In genomic region chr20:63707558-63708300, GRCh38 we compare ENCODE assay signal across 1 cellular context.
TF ChIP-seq lines count a peak whose summit lies in the region.

Gene ARFRP1 (minus strand): TSS chr20:63707976. CDS start chr20:63707091, 885 bp downstream.
Gene ZGPAT (plus strand): TSS chr20:63708039. CDS start chr20:63708581, 542 bp downstream.

TF ChIP-seq in HepG2, 621 proteins besides CTCF, POLR2A, EP300 and RAD21 (continued from another document and continues in another):
- peak; percentile 81 for TF ChIP-seq E2F2 (CRISPR knock-in tag; IDR thresholded peaks at IDR 0.05; ENCODE audit: borderline replicate concordance)
- TF ChIP-seq JDP2 (CRISPR knock-in tag; IDR thresholded peaks at IDR 0.05; ENCODE audit: borderline replicate concordance) = peak; percentile 82; the same call in 1 of the 2 replicates
- TF ChIP-seq ZNF143 (CRISPR knock-in tag; IDR thresholded peaks at IDR 0.05) = peak; percentile 96
- TF ChIP-seq ZNF879 (CRISPR knock-in tag; IDR thresholded peaks at IDR 0.05) = 0 out of 2 replicates have a peak, but pooled peaks have one; percentile 3
- peak; percentile 79 for TF ChIP-seq TGIF2 (CRISPR knock-in tag; IDR thresholded peaks at IDR 0.05)
- no peak; the same call in 1 of the 2 replicates for TF ChIP-seq ATF5 (CRISPR knock-in tag; IDR thresholded peaks at IDR 0.05; ENCODE audit: low read depth)
- TF ChIP-seq DDIT3 (CRISPR knock-in tag; IDR thresholded peaks at IDR 0.05) = no peak
- TF ChIP-seq KLF6 (CRISPR knock-in tag; IDR thresholded peaks at IDR 0.05) = peak; percentile 93
- TF ChIP-seq NFIB (CRISPR knock-in tag; IDR thresholded peaks at IDR 0.05; ENCODE audit: borderline replicate concordance) = no peak
- TF ChIP-seq MED8 (CRISPR knock-in tag; IDR thresholded peaks at IDR 0.05; ENCODE audit: insufficient replicate concordance) = peak; percentile 82
- peak; percentile 91; the same call in 1 of the 2 replicates for TF ChIP-seq TFAP4 (IDR thresholded peaks at IDR 0.05; ENCODE audit: borderline replicate concordance, low read depth)
- no peak for TF ChIP-seq U2AF2 (IDR thresholded peaks at IDR 0.05; ENCODE audit: low read depth, low read length)
- no peak for TF ChIP-seq NFIC (IDR thresholded peaks at IDR 0.05; ENCODE audit: low read length)
- peak; percentile 98 for TF ChIP-seq ARNT2 (CRISPR knock-in tag; IDR thresholded peaks at IDR 0.05; ENCODE audit: low read depth)
- TF ChIP-seq ZFX (CRISPR knock-in tag; IDR thresholded peaks at IDR 0.05; ENCODE audit: low read depth) = peak; percentile 100
- TF ChIP-seq BHLHE40 (IDR thresholded peaks at IDR 0.05; ENCODE audit: low read length) = peak; percentile 58; the same call in 1 of the 2 replicates
- no peak for TF ChIP-seq KAT2B (IDR thresholded peaks at IDR 0.05; ENCODE audit: borderline replicate concordance, low read depth, low read length)
- peak; percentile 86 for TF ChIP-seq TAF15 (IDR thresholded peaks at IDR 0.05; ENCODE audit: low read depth, low read length, poor library complexity, severe bottlenecking)
- TF ChIP-seq ZNF446 (CRISPR knock-in tag; IDR thresholded peaks at IDR 0.05) = peak; percentile 91
- TF ChIP-seq ZNF207 (IDR thresholded peaks at IDR 0.05; ENCODE audit: borderline replicate concordance) = no peak
- TF ChIP-seq SRF (IDR thresholded peaks at IDR 0.05; ENCODE audit: low read depth, low read length) = no peak; the same call in 1 of the 2 replicates
- no peak for TF ChIP-seq FOXK2 (IDR thresholded peaks at IDR 0.05)
- peak; percentile 99 for TF ChIP-seq RARA (CRISPR knock-in tag; IDR thresholded peaks at IDR 0.05)
- no peak for TF ChIP-seq SMARCE1 (IDR thresholded peaks at IDR 0.05; ENCODE audit: borderline replicate concordance)
- TF ChIP-seq HOXD1 (CRISPR knock-in tag; IDR thresholded peaks at IDR 0.05) = peak; percentile 73
- TF ChIP-seq ETV6 (CRISPR knock-in tag; conservative IDR thresholded peaks at IDR 0.05) = peak; percentile 87
- TF ChIP-seq MTA1 (CRISPR knock-in tag; IDR thresholded peaks at IDR 0.05; ENCODE audit: borderline replicate concordance) = peak; percentile 59; the same call in 1 of the 2 replicates
- TF ChIP-seq MBNL3 (CRISPR knock-in tag; conservative IDR thresholded peaks at IDR 0.05) = no peak
- TF ChIP-seq HNRNPK (IDR thresholded peaks at IDR 0.05; ENCODE audit: low read depth, low read length, poor library complexity, severe bottlenecking) = peak; percentile 84
- TF ChIP-seq PCBP2 (optimal IDR thresholded peaks at IDR 0.05; ENCODE audit: low read depth, low read length, poor library complexity, severe bottlenecking) = no peak
- no peak for TF ChIP-seq ZNF343 (CRISPR knock-in tag; IDR thresholded peaks at IDR 0.05)
- TF ChIP-seq ZKSCAN8 (CRISPR knock-in tag; IDR thresholded peaks at IDR 0.05; ENCODE audit: borderline replicate concordance) = peak; percentile 50; the same call in 1 of the 2 replicates
- TF ChIP-seq ZNF782 (CRISPR knock-in tag; IDR thresholded peaks at IDR 0.05; ENCODE audit: borderline replicate concordance) = peak; percentile 64; the same call in 1 of the 2 replicates
- TF ChIP-seq CC2D1A (CRISPR knock-in tag; IDR thresholded peaks at IDR 0.05) = no peak
- peak; percentile 80 for TF ChIP-seq SKIL (CRISPR knock-in tag; IDR thresholded peaks at IDR 0.05; ENCODE audit: borderline replicate concordance)
- TF ChIP-seq JUND (CRISPR knock-in tag; IDR thresholded peaks at IDR 0.05) = peak; percentile 88
- peak; percentile 89; the same call in 1 of the 2 replicates for TF ChIP-seq ATAD3A (CRISPR knock-in tag; IDR thresholded peaks at IDR 0.05)
- peak; percentile 22; the same call in 1 of the 2 replicates for TF ChIP-seq STAT6 (CRISPR knock-in tag; IDR thresholded peaks at IDR 0.05; ENCODE audit: borderline replicate concordance)
- peak; percentile 22; the same call in 1 of the 2 replicates for TF ChIP-seq ZNF326 (CRISPR knock-in tag; IDR thresholded peaks at IDR 0.05; ENCODE audit: borderline replicate concordance)
- TF ChIP-seq RCOR2 (CRISPR knock-in tag; IDR thresholded peaks at IDR 0.05) = no peak
- peak; percentile 42; the same call in 1 of the 2 replicates for TF ChIP-seq IRF1 (CRISPR knock-in tag; IDR thresholded peaks at IDR 0.05; ENCODE audit: low read depth)
- TF ChIP-seq PTBP1 (IDR thresholded peaks at IDR 0.05; ENCODE audit: low read depth, low read length, poor library complexity, severe bottlenecking) = no peak
- TF ChIP-seq ZFP62 (CRISPR knock-in tag; IDR thresholded peaks at IDR 0.05) = peak; percentile 100
- TF ChIP-seq NR2C2 (CRISPR knock-in tag; IDR thresholded peaks at IDR 0.05; ENCODE audit: borderline replicate concordance) = peak; percentile 100
- no peak for TF ChIP-seq MZF1 (CRISPR knock-in tag; IDR thresholded peaks at IDR 0.05; ENCODE audit: borderline replicate concordance)
- TF ChIP-seq RNF219 (CRISPR knock-in tag; IDR thresholded peaks at IDR 0.05) = no peak
- no peak for TF ChIP-seq TIGD3 (CRISPR knock-in tag; IDR thresholded peaks at IDR 0.05; ENCODE audit: borderline replicate concordance)
- TF ChIP-seq NFATC3 (CRISPR knock-in tag; IDR thresholded peaks at IDR 0.05) = no peak
- TF ChIP-seq PITX1 (CRISPR knock-in tag; IDR thresholded peaks at IDR 0.05) = no peak; the same call in 1 of the 2 replicates
- TF ChIP-seq ATF6 (CRISPR knock-in tag; conservative IDR thresholded peaks at IDR 0.05) = 0 out of 2 replicates have a peak, but pooled peaks have one; percentile 89
- TF ChIP-seq ZNF468 (CRISPR knock-in tag; IDR thresholded peaks at IDR 0.05) = peak; percentile 89
